Comparison of ENCODE assay signal across 9 cellular contexts in the genomic region with DNA sequence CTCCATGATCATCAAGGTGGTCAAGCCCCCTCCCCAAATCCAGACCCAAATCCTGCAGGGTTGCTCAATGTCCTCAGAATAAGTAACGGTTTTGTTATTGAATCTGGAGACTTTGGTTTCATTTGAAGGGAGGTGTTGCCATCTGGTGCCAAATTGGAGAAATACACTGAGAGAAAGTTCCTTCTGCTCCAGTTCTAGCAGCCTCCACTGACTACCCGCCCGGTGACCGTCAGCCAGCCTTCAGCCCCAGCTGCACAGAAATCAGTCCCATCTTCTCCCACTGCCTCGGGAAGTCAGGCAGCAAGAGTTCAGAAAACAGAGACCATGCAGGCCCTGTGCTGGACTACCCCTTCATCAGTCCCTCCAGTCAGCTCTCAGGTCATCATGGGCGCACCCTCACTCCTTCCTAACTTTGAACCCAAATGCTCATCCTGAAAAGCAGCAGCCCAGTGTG. TPM values are rescaled to one million over a fixed set of nuclear protein-coding genes. Genes with fewer than 3 reads are reported as not detected.
A peak's percentile ranks its signal among the peaks of the same experiment; 100 is the strongest.
DNase-seq lines count a peak whose midpoint lies in the region; ATAC-seq and TF ChIP-seq lines count a peak whose summit lies in the region.
"Had no signal": no experiment of that assay in that cellular context is flagged by ENCODE, and none has a peak within 500 bp of the region (broad histone marks: within the 10 kb centered on the region; RNA-seq: fewer than 3 reads in every experiment).

No MANE protein-coding gene starts in this region.

- no peaks in the 10 kb centered on the region for H3K36me3 Mint-ChIP-seq in activated CD4-positive, alpha-beta memory T cell treated with anti-CD3 and anti-CD28 coated beads for 36 hours

- no peaks in the 10 kb centered on the region for H3K4me1 ChIP-seq in HCT116 (ENCODE audit: control insufficient read depth in 1 of 2, insufficient read depth in 2 of 2, low read length in 2 of 2)

- RAD21 ChIA-PET in HCT116 (lab: Charles Lee; ENCODE audit: low non-redundant PET in 1 of 2, low total read pairs in 2 of 2, uncharacterized antibody in 2 of 2, unreplicated experiment in 2 of 2) = interaction anchor here (0.7 to 2.6 kb wide), 8 partner anchors 208 to 233 kb away, joined by 3 to 16 read pairs (median 7); no protein-coding TSS in a partner anchor

- DNase-seq in NCI-H2081 (lab: John Stamatoyannopoulos, UW) = peak; percentile 50 to 70
- DNase-seq in NCI-H2081 treated with DMSO at 0.1 percent for 48 hours (lab: John Stamatoyannopoulos, UW) = no peak
- peak; percentile 35 for DNase-seq in HCT116 (ENCODE audit: low read depth, low spot score)
- peak; percentile 64 for DNase-seq in NCI-H2171 treated with DMSO at 0.1 percent for 48 hours (lab: John Stamatoyannopoulos, UW)
- DNase-seq in activated CD4-positive, alpha-beta memory T cell treated with anti-CD3 and anti-CD28 coated beads for 36 hours = peak; percentile 41
- peak; percentile 84 for DNase-seq in fibroblast of peridontal ligament (ENCODE audit: extremely low read depth)

- H4K20me1 ChIP-seq in HCT116 (ENCODE audit: insufficient read depth) = no peaks in the 10 kb centered on the region
- H4K20me1 ChIP-seq in neural cell (ENCODE audit: insufficient read depth) = no peaks in the 10 kb centered on the region
- H4K20me1 ChIP-seq: BLaER1 had no signal

- H3K9ac ChIP-seq in HCT116 (ENCODE audit: low read length) (no peak overlapping the region), neural cell (ENCODE audit: low read length) (no peak overlapping the region)
- H3K9ac ChIP-seq: BLaER1 had no signal

- H3K27me3 Mint-ChIP-seq in activated CD4-positive, alpha-beta memory T cell treated with anti-CD3 and anti-CD28 coated beads for 36 hours = no peaks in the 10 kb centered on the region

- H3K27ac Mint-ChIP-seq in activated CD4-positive, alpha-beta memory T cell treated with anti-CD3 and anti-CD28 coated beads for 36 hours = no peak overlapping the region

- TF ChIP-seq CTCF in HCT116 (IDR thresholded peaks at IDR 0.05 in 2 of 3, conservative IDR thresholded peaks at IDR 0.05 in 1 of 3; ENCODE audit: borderline replicate concordance in 1 of 3, insufficient read depth in 1 of 3, low read depth in 2 of 3, low read length in 2 of 3) (peak; percentile 44 to 80 (median 73)), neural cell (IDR thresholded peaks at IDR 0.05; ENCODE audit: poor library complexity, severe bottlenecking) (peak; percentile 93)

- no peak for TF ChIP-seq EP300 in neural cell (conservative IDR thresholded peaks at IDR 0.05; ENCODE audit: poor library complexity, severe bottlenecking)

- TF ChIP-seq RAD21 in HCT116 (IDR thresholded peaks at IDR 0.05; ENCODE audit: low read depth) = peak; percentile 93
- TF ChIP-seq RAD21 in neural cell (conservative IDR thresholded peaks at IDR 0.05) = peak; percentile 96

- intact Hi-C loops in HCT116 (cut with micrococcal nuclease) = loop anchor here (1.0 kb wide), 2 partner anchors 217 to 233 kb away; no protein-coding TSS in a partner anchor
- intact Hi-C loops in activated CD4-positive, alpha-beta memory T cell treated with anti-CD3 and anti-CD28 coated beads for 36 hours (cut with micrococcal nuclease) = loop anchor here (1.0 kb wide), 3 partner anchors 217 to 246 kb away; no protein-coding TSS in a partner anchor

- H2AFZ ChIP-seq in HCT116 (ENCODE audit: low read depth, low read length, poor library complexity, severe bottlenecking) (no peak overlapping the region), neural cell (ENCODE audit: low read depth, low read length) (no peak overlapping the region)

- H3F3A ChIP-seq in neural cell (ENCODE audit: insufficient read depth, low read length, poor library complexity, severe bottlenecking) = no peaks in the 10 kb centered on the region

- H3K9me3 ChIP-seq in HCT116 (ENCODE audit: control insufficient read depth in 1 of 2, insufficient read depth in 1 of 2, low read depth in 1 of 2, low read length in 2 of 2) (no peaks in the 10 kb centered on the region), neural cell (ENCODE audit: low read length) (no peaks in the 10 kb centered on the region)
- H3K9me3 ChIP-seq: BLaER1 had no signal

- TF ChIP-seq POLR2A in HCT116 (IDR thresholded peaks at IDR 0.05; ENCODE audit: borderline replicate concordance, extremely low read depth, insufficient read depth, insufficient read length) = no peak

- H3K4me2 ChIP-seq in HCT116 (ENCODE audit: low read length) = no peak overlapping the region
- H3K4me2 ChIP-seq in neural cell (ENCODE audit: low read length) = no peak overlapping the region
- H3K4me2 ChIP-seq: BLaER1 had no signal

- H3K27ac ChIP-seq in HCT116 (ENCODE audit: low read depth, low read length) (no peak overlapping the region), neural cell (ENCODE audit: low read length) (no peak overlapping the region)
- H3K27ac ChIP-seq: BLaER1 had no signal

- H3K79me2 ChIP-seq in HCT116 (ENCODE audit: insufficient read depth, low read length) (no peaks in the 10 kb centered on the region), neural cell (replicated peaks; ENCODE audit: insufficient read depth, low read length) (no peaks in the 10 kb centered on the region)

- CTCF ChIA-PET in HCT116 (lab: Charles Lee) = interaction anchor here (0.7 to 10.8 kb wide), 7 partner anchors 10 to 245 kb away, joined by 3 to 158 read pairs (median 4); no protein-coding TSS in a partner anchor
- CTCF ChIA-PET in activated CD4-positive, alpha-beta memory T cell treated with anti-CD3 and anti-CD28 coated beads for 36 hours (lab: Charles Lee) = interaction anchor here (0.6 to 13.0 kb wide), 30 partner anchors 8 to 287 kb away, joined by 3 to 430 read pairs (median 4); no protein-coding TSS in a partner anchor

- H3K9me2 ChIP-seq in HCT116 (ENCODE audit: insufficient read depth) = no peaks in the 10 kb centered on the region
- no peaks in the 10 kb centered on the region for H3K9me2 ChIP-seq in neural cell (ENCODE audit: insufficient read depth, low read length)

- peaks cover 4% of the 10 kb centered on the region for H3K4me1 Mint-ChIP-seq in activated CD4-positive, alpha-beta memory T cell treated with anti-CD3 and anti-CD28 coated beads for 36 hours (ENCODE audit: low read depth)

- no peak overlapping the region for H3K4me3 Mint-ChIP-seq in activated CD4-positive, alpha-beta memory T cell treated with anti-CD3 and anti-CD28 coated beads for 36 hours

- no peak overlapping the region for H3K4me3 ChIP-seq in HCT116 (replicated peaks in 1 of 2; ENCODE audit: low read depth in 1 of 2, low read length in 2 of 2)
- H3K4me3 ChIP-seq in neural cell (ENCODE audit: low read length) = no peak overlapping the region
- H3K4me3 ChIP-seq: BLaER1 had no signal

- ATAC-seq in HCT116 = peak; percentile 77
- ATAC-seq in GM18907 (IDR thresholded peaks at IDR 0.05; ENCODE audit: unreplicated experiment) = no peak

- POLR2A ChIA-PET in HCT116 (lab: Charles Lee) = no interaction called here
- POLR2A ChIA-PET in activated CD4-positive, alpha-beta memory T cell treated with anti-CD3 and anti-CD28 coated beads for 36 hours (lab: Charles Lee) = interaction anchor here (0.5 to 1.6 kb wide), 3 partner anchors 78 to 217 kb away, joined by 3 to 5 read pairs (median 3); no protein-coding TSS in a partner anchor

- H3K27me3 ChIP-seq in HCT116 (ENCODE audit: insufficient read depth, low read length) = peaks cover 4% of the 10 kb centered on the region; the same call in 1 of the 2 replicates
- H3K27me3 ChIP-seq in neural cell (ENCODE audit: insufficient read depth, low read depth, low read length) = no peaks in the 10 kb centered on the region
- H3K27me3 ChIP-seq: BLaER1 had no signal

- H3K9me3 Mint-ChIP-seq in activated CD4-positive, alpha-beta memory T cell treated with anti-CD3 and anti-CD28 coated beads for 36 hours = no peaks in the 10 kb centered on the region

- H3K36me3 ChIP-seq in HCT116 (ENCODE audit: control insufficient read depth in 1 of 2, insufficient read depth in 2 of 2, low read length in 2 of 2) = no peaks in the 10 kb centered on the region
- H3K36me3 ChIP-seq in neural cell (ENCODE audit: insufficient read depth, low read length) = no peaks in the 10 kb centered on the region
- H3K36me3 ChIP-seq: BLaER1 had no signal

- no TSS peak for BruUV-seq in HCT116 (replicated peaks; lab: Mats Ljungman, UMichigan)

TF ChIP-seq in HCT116, 20 proteins besides CTCF, POLR2A, EP300 and RAD21:
- TF ChIP-seq CEBPB (IDR thresholded peaks at IDR 0.05; ENCODE audit: low read depth) (peak; percentile 49; the same call in 1 of the 2 replicates), EZH2phosphoT487 (IDR thresholded peaks at IDR 0.05; ENCODE audit: borderline replicate concordance) (no peak), TCF7L2 (IDR thresholded peaks at IDR 0.05; ENCODE audit: borderline replicate concordance, extremely low read depth, insufficient read depth, insufficient read length) (no peak)

TF ChIP-seq in neural cell, 6 proteins besides CTCF, POLR2A, EP300 and RAD21:
- TF ChIP-seq TAF1 (IDR thresholded peaks at IDR 0.05; ENCODE audit: low read depth) = no peak
- TF ChIP-seq, protein P1, sequence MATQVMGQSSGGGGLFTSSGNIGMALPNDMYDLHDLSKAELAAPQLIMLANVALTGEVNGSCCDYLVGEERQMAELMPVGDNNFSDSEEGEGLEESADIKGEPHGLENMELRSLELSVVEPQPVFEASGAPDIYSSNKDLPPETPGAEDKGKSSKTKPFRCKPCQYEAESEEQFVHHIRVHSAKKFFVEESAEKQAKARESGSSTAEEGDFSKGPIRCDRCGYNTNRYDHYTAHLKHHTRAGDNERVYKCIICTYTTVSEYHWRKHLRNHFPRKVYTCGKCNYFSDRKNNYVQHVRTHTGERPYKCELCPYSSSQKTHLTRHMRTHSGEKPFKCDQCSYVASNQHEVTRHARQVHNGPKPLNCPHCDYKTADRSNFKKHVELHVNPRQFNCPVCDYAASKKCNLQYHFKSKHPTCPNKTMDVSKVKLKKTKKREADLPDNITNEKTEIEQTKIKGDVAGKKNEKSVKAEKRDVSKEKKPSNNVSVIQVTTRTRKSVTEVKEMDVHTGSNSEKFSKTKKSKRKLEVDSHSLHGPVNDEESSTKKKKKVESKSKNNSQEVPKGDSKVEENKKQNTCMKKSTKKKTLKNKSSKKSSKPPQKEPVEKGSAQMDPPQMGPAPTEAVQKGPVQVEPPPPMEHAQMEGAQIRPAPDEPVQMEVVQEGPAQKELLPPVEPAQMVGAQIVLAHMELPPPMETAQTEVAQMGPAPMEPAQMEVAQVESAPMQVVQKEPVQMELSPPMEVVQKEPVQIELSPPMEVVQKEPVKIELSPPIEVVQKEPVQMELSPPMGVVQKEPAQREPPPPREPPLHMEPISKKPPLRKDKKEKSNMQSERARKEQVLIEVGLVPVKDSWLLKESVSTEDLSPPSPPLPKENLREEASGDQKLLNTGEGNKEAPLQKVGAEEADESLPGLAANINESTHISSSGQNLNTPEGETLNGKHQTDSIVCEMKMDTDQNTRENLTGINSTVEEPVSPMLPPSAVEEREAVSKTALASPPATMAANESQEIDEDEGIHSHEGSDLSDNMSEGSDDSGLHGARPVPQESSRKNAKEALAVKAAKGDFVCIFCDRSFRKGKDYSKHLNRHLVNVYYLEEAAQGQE (IDR thresholded peaks at IDR 0.05; ENCODE audit: borderline replicate concordance) = no peak
- TF ChIP-seq SMC3 (conservative IDR thresholded peaks at IDR 0.05; ENCODE audit: poor library complexity) = peak; percentile 100

RNA-seq across cellular contexts. Expression of a gene that starts 38.7 kb away (rescaled TPM):
- total RNA-seq in HCT116 (2021; ENCODE audit: unreplicated experiment) = 0.84 TPM
- 0.09 and 0.27 TPM in 2 replicates for polyA plus RNA-seq in HCT116 (2012)
- not detected for total RNA-seq in activated CD4-positive, alpha-beta memory T cell treated with anti-CD3 and anti-CD28 coated beads for 36 hours
- 37.4 and 50.3 TPM in 2 replicates for polyA plus RNA-seq in neural cell
- polyA minus RNA-seq in neural cell = 8.8 and 12.3 TPM in 2 replicates
